ENCODE assay signal across 36 cellular contexts in genomic region chr2:121486191-121486590, GRCh38. TPM values are rescaled to one million over a fixed set of nuclear protein-coding genes. Genes with fewer than 3 reads are reported as not detected.
"Had no signal": no experiment of that assay in that cellular context is flagged by ENCODE, and none has a peak within 500 bp of the region (broad histone marks: within the 10 kb centered on the region; RNA-seq: fewer than 3 reads in every experiment).

No MANE protein-coding gene starts in this region.

- H3K9me3 ChIP-seq: ascending aorta, heart right ventricle, left lung, lower lobe of right lung, right lobe of liver, uterus had no signal

- H3K36me3 ChIP-seq: ascending aorta, brain microvascular endothelial cell, lower lobe of right lung, neural progenitor cell, uterus, WERI-Rb-1 had no signal

- H3K4me2 ChIP-seq: neural progenitor cell had no signal

- H3K9ac ChIP-seq: neural progenitor cell had no signal

- H3K27me3 ChIP-seq: ascending aorta, brain microvascular endothelial cell, heart right ventricle, left lung, neural progenitor cell, right lobe of liver, uterus had no signal

- H3K4me3 ChIP-seq: ascending aorta, heart right ventricle, left lung, lower lobe of right lung, neural progenitor cell, right lobe of liver, uterus had no signal

- H3K4me1 ChIP-seq: ascending aorta, uterus had no signal

- H3K27ac ChIP-seq: ascending aorta, heart right ventricle, left lung, lower lobe of right lung, right lobe of liver, uterus, WERI-Rb-1 had no signal

- ATAC-seq: activated CD4-positive, CD25-positive, alpha-beta regulatory T cell treated with anti-CD3 and anti-CD28 coated beads, Interleukin-2, amount 50 U/mL, for 24 hours; heart right ventricle; left lung; lower lobe of right lung; natural killer cell; right lobe of liver; stimulated activated effector memory CD8-positive, alpha-beta T cell treated with anti-CD3 and anti-CD28 coated beads, Interleukin-12 subunit alpha, Interleukin-12 subunit beta, amount 100 ng/mL, for 72 hours had no signal

- DNase-seq: activated CD4-positive, alpha-beta memory T cell treated with anti-CD3 and anti-CD28 coated beads for 36 hours; activated CD4-positive, alpha-beta T cell treated with anti-CD3 and anti-CD28 coated beads for 48 hours; activated CD8-positive, alpha-beta memory T cell treated with anti-CD3 and anti-CD28 coated beads, Interleukin-2, amount 50 U/mL, for 4 hours; activated effector memory CD4-positive, alpha-beta T cell treated with anti-CD3 and anti-CD28 coated beads, Interleukin-2, amount 50 U/mL, for 16 hours; activated naive CD4-positive, alpha-beta T cell treated with anti-CD3 and anti-CD28 coated beads for 36 hours; activated naive CD8-positive, alpha-beta T cell treated with anti-CD3 and anti-CD28 coated beads, Interleukin-2, amount 10 ng/mL, durations not matched to agents 7 days and 5 days; activated T-cell treated with anti-CD3 and anti-CD28 coated beads, Interleukin-2, amount 50 U/mL, for 1 hour; brain microvascular endothelial cell; dermis blood vessel endothelial cell; effector CD4-positive, alpha-beta T cell; foreskin fibroblast; heart right ventricle; left lung; lower lobe of right lung; mesendoderm; natural killer cell; occipital lobe; right lobe of liver; stimulated activated CD4-positive, alpha-beta T cell treated with anti-CD3 and anti-CD28 coated beads, Interleukin-12 subunit alpha, Interleukin-12 subunit beta, amount 100 ng/mL, for 4 hours; stimulated activated CD4-positive, alpha-beta T cell treated with anti-CD3 and anti-CD28 coated beads, Interleukin-4, amount 100 ng/mL, for 24 hours; SW 1271; T-helper 9 cell; uterus; WERI-Rb-1 had no signal

- H2AFZ ChIP-seq: neural progenitor cell had no signal

RNA-seq across cellular contexts. Expression of gene RNU4ATAC, which starts 44.5 kb away (rescaled TPM):
- total RNA-seq: activated CD4-positive, alpha-beta memory T cell treated with anti-CD3 and anti-CD28 coated beads for 36 hours; activated CD8-positive, alpha-beta memory T cell treated with anti-CD3 and anti-CD28 coated beads for 36 hours; activated naive CD4-positive, alpha-beta T cell treated with anti-CD3 and anti-CD28 coated beads for 36 hours; activated naive CD8-positive, alpha-beta T cell treated with anti-CD3 and anti-CD28 coated beads, Interleukin-2, amount 10 ng/mL, durations not matched to agents 7 days and 5 days; activated T-helper 1 cell treated with anti-CD3 and anti-CD28 coated beads, Interleukin-12 subunit alpha, Interleukin-12 subunit beta, Interleukin-2, Interleukin-4 antibody, amounts not matched to agents 30 ng/mL and 10 ng/mL and 1 ng/mL, durations not matched to agents 14 hours and 24 hours and 36 hours; ascending aorta; dermis blood vessel endothelial cell; heart right ventricle; left lung; mononuclear cell; natural killer cell; renal cortical epithelial cell; right lobe of liver; skeletal muscle tissue; subcutaneous adipose tissue had no signal
- polyA plus RNA-seq: esophagus, heart right ventricle, thymus had no signal
